ENCODE assay signal across 12 cellular contexts in genomic region chr19:51460164-51460992, GRCh38. TPM values are rescaled to one million over a fixed set of nuclear protein-coding genes. Genes with fewer than 3 reads are reported as not detected.
A peak's percentile ranks its signal among the peaks of the same experiment; 100 is the strongest.
DNase-seq lines count a peak whose midpoint lies in the region; ATAC-seq and TF ChIP-seq lines count a peak whose summit lies in the region.
"Had no signal": no experiment of that assay in that cellular context is flagged by ENCODE, and none has a peak within 500 bp of the region (broad histone marks: within the 10 kb centered on the region; RNA-seq: fewer than 3 reads in every experiment).

No MANE protein-coding gene starts in this region.

- H3K9me3 ChIP-seq in breast epithelium: no peaks in the 10 kb centered on the region
- H3K9me3 ChIP-seq in SK-N-SH: no peaks in the 10 kb centered on the region
- H3K9me3 ChIP-seq: body of pancreas had no signal

- no peak overlapping the region for H2AFZ ChIP-seq in SK-N-SH (ENCODE audit: low read depth)

- 13% methylated on average over 12 of the region's 13 CpGs for WGBS in SK-N-SH (ENCODE audit: low lambda C conversion rate)

- no peak for TF ChIP-seq RAD21 in SK-N-SH (IDR thresholded peaks at IDR 0.05; ENCODE audit: low read length)

- DNase-seq in MCF 10A (ENCODE audit: unreplicated experiment) (no peak), breast epithelium (ENCODE audit: low spot score in 2 of 2) (no peak), SK-N-SH (peak; percentile 58), inferior parietal cortex (ENCODE audit: extremely low spot score) (peak; percentile 17), HK-2 (ENCODE audit: unreplicated experiment) (no peak), kidney glomerular epithelial cell (lab: John Stamatoyannopoulos, UW) (no peak), NCI-H2081 (lab: John Stamatoyannopoulos, UW) (no peak)
- DNase-seq: CD4-positive, CD25-positive, alpha-beta regulatory T cell; T-helper 17 cell had no signal

- no peak overlapping the region for H3K4me2 ChIP-seq in SK-N-SH

- no peaks in the 10 kb centered on the region for H3K36me3 Mint-ChIP-seq in MCF 10A (ENCODE audit: insufficient read depth, unreplicated experiment)
- H3K36me3 Mint-ChIP-seq: CD4-positive, CD25-positive, alpha-beta regulatory T cell had no signal

- H3K27ac Mint-ChIP-seq in MCF 10A (ENCODE audit: low read depth, unreplicated experiment): no peak overlapping the region
- H3K27ac Mint-ChIP-seq: CD4-positive, CD25-positive, alpha-beta regulatory T cell; T-helper 17 cell had no signal

- no peak for TF ChIP-seq POLR2A in breast epithelium (IDR thresholded peaks at IDR 0.05)

- no peaks in the 10 kb centered on the region for H3K27me3 Mint-ChIP-seq in MCF 10A (ENCODE audit: insufficient read depth, unreplicated experiment)

- H4K20me1 ChIP-seq in SK-N-SH (ENCODE audit: insufficient read depth): no peaks in the 10 kb centered on the region

- peaks cover 7% of the 10 kb centered on the region for H3K9me3 Mint-ChIP-seq in MCF 10A (ENCODE audit: unreplicated experiment)

- POLR2A ChIA-PET in MCF 10A (lab: Yijun Ruan, JAX): no interaction called here
- POLR2A ChIA-PET in SK-N-SH (lab: Yijun Ruan, JAX): no interaction called here

- CTCF ChIA-PET in MCF 10A (lab: Yijun Ruan, JAX): interaction anchor here (0.7 to 1.9 kb wide), 4 partner anchors 13 to 201 kb away, joined by 3 to 10 read pairs (median 4); no protein-coding TSS in a partner anchor
- CTCF ChIA-PET in SK-N-SH (lab: Yijun Ruan, JAX): interaction anchor here (0.9 to 7.0 kb wide), 2 partner anchors 9 to 14 kb away, joined by 3 to 37 read pairs; no protein-coding TSS in a partner anchor

- peak overlapping the region; percentile 10 for H3K4me3 Mint-ChIP-seq in MCF 10A (ENCODE audit: unreplicated experiment)
- H3K4me3 Mint-ChIP-seq: CD4-positive, CD25-positive, alpha-beta regulatory T cell; T-helper 17 cell had no signal

- H3K4me1 ChIP-seq in breast epithelium (no peaks in the 10 kb centered on the region), SK-N-SH (ENCODE audit: control insufficient read depth in 1 of 2, insufficient read depth in 2 of 2, low read depth in 1 of 2, low read length in 1 of 2) (no peaks in the 10 kb centered on the region; a peak in 1 of 4 replicates)
- H3K4me1 ChIP-seq: body of pancreas had no signal

- H3K9me2 ChIP-seq in SK-N-SH: no peaks in the 10 kb centered on the region

- TF ChIP-seq CTCF in MCF 10A (IDR thresholded peaks at IDR 0.05; ENCODE audit: unreplicated experiment): no peak
- no peak for TF ChIP-seq CTCF in breast epithelium (IDR thresholded peaks at IDR 0.05)
- no peak for TF ChIP-seq CTCF in SK-N-SH (IDR thresholded peaks at IDR 0.05)

- no peak overlapping the region for H3K9ac ChIP-seq in SK-N-SH

- TF ChIP-seq EP300 in SK-N-SH (IDR thresholded peaks at IDR 0.05; ENCODE audit: borderline replicate concordance in 1 of 2, low read depth in 1 of 2, low read length in 1 of 2): no peak

- H3K4me3 ChIP-seq in breast epithelium (peak overlapping the region in 1 of 3 donors; percentile 37), SK-N-SH (ENCODE audit: low read depth in 2 of 2, low read length in 1 of 2) (peak overlapping the region in 1 of 2 experiments; percentile 36; a peak in 2 of 4 replicates)
- H3K4me3 ChIP-seq: body of pancreas had no signal

- no peak overlapping the region for H3K27ac ChIP-seq in breast epithelium
- H3K27ac ChIP-seq in SK-N-SH (ENCODE audit: low read depth in 2 of 2, low read length in 1 of 2): no peak overlapping the region

- H3K79me2 ChIP-seq in SK-N-SH (ENCODE audit: insufficient read depth): no peaks in the 10 kb centered on the region

- H3K27me3 ChIP-seq in breast epithelium: peaks cover 0 to 55% of the 10 kb centered on the region in 2 donors
- H3K27me3 ChIP-seq in SK-N-SH (ENCODE audit: insufficient read depth): peaks cover 38% of the 10 kb centered on the region
- H3K27me3 ChIP-seq: body of pancreas had no signal

- intact Hi-C loops in MCF 10A (cut with micrococcal nuclease): no loop called here
- intact Hi-C loops in breast epithelium (cut with DNase I; ENCODE audit: low total_unique reads): no loop called here

- no peak for ATAC-seq in HG02571 (IDR thresholded peaks at IDR 0.05; ENCODE audit: unreplicated experiment)
- ATAC-seq: body of pancreas, T-helper 17 cell had no signal

- no TSS peak for BruUV-seq in MCF 10A (replicated peaks; lab: Mats Ljungman, UMichigan)

- no peaks in the 10 kb centered on the region for H3F3A ChIP-seq in SK-N-SH (replicated peaks; ENCODE audit: insufficient read depth)

- no peaks in the 10 kb centered on the region for H3K4me1 Mint-ChIP-seq in MCF 10A (ENCODE audit: insufficient read depth, unreplicated experiment)

- H3K36me3 ChIP-seq in breast epithelium (no peaks in the 10 kb centered on the region), SK-N-SH (replicated peaks in 1 of 2; ENCODE audit: control insufficient read depth in 1 of 2, insufficient read depth in 2 of 2, low read length in 1 of 2) (no peaks in the 10 kb centered on the region)

TF ChIP-seq in SK-N-SH, 30 proteins besides CTCF, POLR2A, EP300 and RAD21:
- TF ChIP-seq GATA2 (CRISPR knock-in tag; IDR thresholded peaks at IDR 0.05) (no peak), RFX5 (IDR thresholded peaks at IDR 0.05; ENCODE audit: low read length) (no peak), GABPA (IDR thresholded peaks at IDR 0.05; ENCODE audit: low read depth) (peak; percentile 82), SIN3A (IDR thresholded peaks at IDR 0.05; ENCODE audit: borderline replicate concordance, low read depth, low read length) (no peak), ELF1 (IDR thresholded peaks at IDR 0.05) (peak; percentile 64; the same call in 1 of the 2 replicates), FOXM1 (IDR thresholded peaks at IDR 0.05; ENCODE audit: low read depth) (no peak)
TF ChIP-seq in SK-N-SH: peak in this region for 2.

RNA-seq across cellular contexts. Expression of gene SIGLEC8, which starts 2.1 kb away (rescaled TPM):
- total RNA-seq in MCF 10A (2022) (not detected in 2 replicates), breast epithelium (1 to 10 TPM in 2 of 3 donors, under 1 TPM in 1; 0.80 to 8.6 (median 2.3) TPM)
- polyA plus RNA-seq in SK-N-SH (2012; rRNA removed): not detected in 2 replicates
- not detected in 2 replicates for polyA plus RNA-seq in SK-N-SH (2012; cell fraction: cytosol; rRNA removed)
- not detected in 2 replicates for polyA plus RNA-seq in SK-N-SH (2012; cell fraction: nucleus; rRNA removed)
- total RNA-seq: CD4-positive, CD25-positive, alpha-beta regulatory T cell; T-helper 17 cell had no signal
- polyA plus RNA-seq: CD4-positive, CD25-positive, alpha-beta regulatory T cell had no signal

RNA-seq across cellular contexts. Expression of gene CEACAM18, which starts 18.0 kb away (rescaled TPM):
- total RNA-seq in MCF 10A (2022) (not detected in 2 replicates), breast epithelium (not detected)
- not detected in 2 replicates for polyA plus RNA-seq in SK-N-SH (2012; rRNA removed)
- not detected in 2 replicates for polyA plus RNA-seq in SK-N-SH (2012; cell fraction: cytosol; rRNA removed)
- polyA plus RNA-seq in SK-N-SH (2012; cell fraction: nucleus; rRNA removed): not detected in 2 replicates
- total RNA-seq: body of pancreas; CD4-positive, CD25-positive, alpha-beta regulatory T cell; liver; T-helper 17 cell had no signal
- polyA plus RNA-seq: CD4-positive, CD25-positive, alpha-beta regulatory T cell; liver had no signal

RNA-seq across cellular contexts. Expression of gene SIGLEC12, which starts 41.2 kb away (rescaled TPM):
- total RNA-seq in MCF 10A (2022) (not detected in 2 replicates), breast epithelium (1 to 10 TPM in 1 of 3 donors, not detected in 2; 1.8 TPM)
- not detected in 2 replicates for polyA plus RNA-seq in SK-N-SH (2012; rRNA removed)
- not detected in 2 replicates for polyA plus RNA-seq in SK-N-SH (2012; cell fraction: cytosol; rRNA removed)
- polyA plus RNA-seq in SK-N-SH (2012; cell fraction: nucleus; rRNA removed): not detected in 2 replicates
- total RNA-seq: body of pancreas; CD4-positive, CD25-positive, alpha-beta regulatory T cell; T-helper 17 cell had no signal

RNA-seq across cellular contexts. Expression of gene SIGLEC10, which starts 42.9 kb away (rescaled TPM):
- total RNA-seq in MCF 10A (2022): not detected in 2 replicates
- 10 to 100 TPM in 2 of 3 donors, 1 to 10 TPM in 1; 1.8 to 17.0 (median 10.2) TPM for total RNA-seq in breast epithelium
- not detected in 2 replicates for polyA plus RNA-seq in SK-N-SH (2012; rRNA removed)
- polyA plus RNA-seq in SK-N-SH (2012; cell fraction: cytosol; rRNA removed): not detected in 2 replicates
- not detected in 2 replicates for polyA plus RNA-seq in SK-N-SH (2012; cell fraction: nucleus; rRNA removed)

Comparison
In these comparisons a context has a peak if more than half of its experiments do, and no peak if none do; other contexts are left out.
1. DNase-seq: peak in SK-N-SH (single experiment) and inferior parietal cortex (single experiment); none in MCF 10A (single experiment), breast epithelium (0 of 2), HK-2 (single experiment), kidney glomerular epithelial cell (single experiment) and NCI-H2081 (0 of 2).